ENCODE assay signal across 32 cellular contexts in the genomic region with DNA sequence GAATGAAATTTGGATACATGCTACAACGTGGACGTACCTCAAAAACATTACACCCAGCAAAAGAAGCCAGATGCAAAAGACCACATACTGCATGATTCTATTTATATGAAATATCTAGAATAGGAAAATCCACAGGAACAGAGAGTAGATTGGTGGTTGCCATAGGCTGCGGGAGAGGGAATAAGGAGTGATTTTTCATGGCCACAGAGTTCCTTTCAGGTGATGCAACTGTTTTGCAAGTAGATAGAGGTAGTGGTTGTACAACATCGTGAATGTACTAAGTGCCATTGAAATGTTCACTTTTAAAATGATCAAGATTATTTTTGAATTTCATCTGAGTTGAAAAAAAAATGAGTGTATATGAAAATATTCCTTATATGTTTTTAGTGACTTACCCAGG.
"Had no signal": no experiment of that assay in that cellular context is flagged by ENCODE, and none has a peak within 500 bp of the region (broad histone marks: within the 10 kb centered on the region; RNA-seq: fewer than 3 reads in every experiment).

No MANE protein-coding gene starts in this region.

- H3K4me1 ChIP-seq: pancreas, prostate gland, right atrium auricular region, right lobe of liver, spleen, testis, tibial artery, transverse colon, upper lobe of left lung, vagina had no signal

- H3K36me3 Mint-ChIP-seq: naive thymus-derived CD8-positive, alpha-beta T cell; stimulated activated memory B cell treated with anti-CD40 and anti-IgM and Interleukin-4, amounts not matched to agents 10 μg/mL and 1 μg/mL and 100 μg/mL, for 72 hours had no signal

- ATAC-seq: naive thymus-derived CD8-positive, alpha-beta T cell; natural killer cell treated with Interleukin-12 subunit alpha and Interleukin-12 subunit beta and Interleukin-15 and Interleukin-18, amount 100 ng/mL, for 72 hours; pancreas; right lobe of liver; stimulated activated memory B cell treated with anti-CD40 and anti-IgM and Interleukin-4, amounts not matched to agents 10 μg/mL and 1 μg/mL and 100 μg/mL, for 72 hours; stimulated activated naive CD8-positive, alpha-beta T cell treated with anti-CD3 and anti-CD28 coated beads, Interleukin-15, amount 100 ng/mL, for 72 hours; stimulated activated naive CD8-positive, alpha-beta T cell treated with anti-CD3 and anti-CD28 coated beads, Interleukin-15, Interleukin-2, amounts not matched to agents 100 U/mL and 50 U/mL, for 24 hours had no signal

- FAIRE-seq: pancreas, small intestine, urothelium cell line had no signal

- H3K36me3 ChIP-seq: neutrophil, pancreas, prostate gland, right atrium auricular region, right lobe of liver, sigmoid colon, spleen, suprapubic skin, tibial artery, transverse colon, upper lobe of left lung, vagina had no signal

- H3K27me3 ChIP-seq: neutrophil, pancreas, right atrium auricular region, right lobe of liver, sigmoid colon, spleen, suprapubic skin, testis, tibial artery, transverse colon, upper lobe of left lung, vagina had no signal

- H3K4me1 Mint-ChIP-seq: naive B cell; stimulated activated memory B cell treated with anti-CD40 and anti-IgM and Interleukin-4, amounts not matched to agents 10 μg/mL and 1 μg/mL and 100 μg/mL, for 72 hours; stimulated activated naive CD8-positive, alpha-beta T cell treated with anti-CD3 and anti-CD28 coated beads, Interleukin-15, amount 100 ng/mL, for 72 hours had no signal

- H3K9me3 ChIP-seq: neutrophil, pancreas, prostate gland, right atrium auricular region, right lobe of liver, sigmoid colon, suprapubic skin, testis, tibial artery, transverse colon, upper lobe of left lung, vagina had no signal

- H3K27ac ChIP-seq: neutrophil, pancreas, prostate gland, right atrium auricular region, right lobe of liver, sigmoid colon, spleen, suprapubic skin, testis, tibial artery, transverse colon, upper lobe of left lung, vagina had no signal

- H3K4me3 ChIP-seq: pancreas, prostate gland, right atrium auricular region, right lobe of liver, sigmoid colon, spleen, suprapubic skin, testis, tibial artery, transverse colon, upper lobe of left lung, vagina had no signal

- H3K27ac Mint-ChIP-seq: naive B cell; naive thymus-derived CD8-positive, alpha-beta T cell; natural killer cell treated with Interleukin-12 subunit alpha and Interleukin-12 subunit beta and Interleukin-15 and Interleukin-18, amount 100 ng/mL, for 72 hours; nephron progenitor cell; stimulated activated memory B cell treated with anti-CD40 and anti-IgM and Interleukin-4, amounts not matched to agents 10 μg/mL and 1 μg/mL and 100 μg/mL, for 72 hours; stimulated activated naive CD8-positive, alpha-beta T cell treated with anti-CD3 and anti-CD28 coated beads, Interleukin-15, amount 100 ng/mL, for 72 hours had no signal

- H3K4me3 Mint-ChIP-seq: naive B cell; naive thymus-derived CD8-positive, alpha-beta T cell; natural killer cell treated with Interleukin-12 subunit alpha and Interleukin-12 subunit beta and Interleukin-15 and Interleukin-18, amount 100 ng/mL, for 72 hours; nephron progenitor cell; neural crest cell; stimulated activated memory B cell treated with anti-CD40 and anti-IgM and Interleukin-4, amounts not matched to agents 10 μg/mL and 1 μg/mL and 100 μg/mL, for 72 hours; stimulated activated naive CD8-positive, alpha-beta T cell treated with anti-CD3 and anti-CD28 coated beads, Interleukin-15, amount 100 ng/mL, for 72 hours had no signal

- DNase-seq: naive B cell; naive thymus-derived CD8-positive, alpha-beta T cell; nephron progenitor cell; nucleus accumbens; pancreas; retina; right lobe of liver; sigmoid colon; small intestine; spleen; stimulated activated CD4-positive, alpha-beta T cell treated with anti-CD3 and anti-CD28 coated beads, Interleukin-12 subunit alpha, Interleukin-12 subunit beta, amount 100 ng/mL, for 4 hours; stimulated activated CD4-positive, alpha-beta T cell treated with anti-CD3 and anti-CD28 coated beads, Interleukin-1b, Interleukin-23, amount 100 ng/mL, for 48 hours; stimulated activated CD4-positive, alpha-beta T cell treated with anti-CD3 and anti-CD28 coated beads, Interleukin-4, amount 100 ng/mL, for 1 hour; stimulated activated CD4-positive, alpha-beta T cell treated with anti-CD3 and anti-CD28 coated beads, Interleukin-4, amount 100 ng/mL, for 4 hours; stimulated activated CD8-positive, alpha-beta memory T cell treated with anti-CD3 and anti-CD28 coated beads, Interleukin-4, amount 100 ng/mL, for 48 hours; stimulated activated naive CD4-positive, alpha-beta T cell; stimulated activated naive CD8-positive, alpha-beta T cell treated with anti-CD3 and anti-CD28 coated beads, Interleukin-15, amount 100 ng/mL, for 72 hours; stimulated activated naive CD8-positive, alpha-beta T cell treated with anti-CD3 and anti-CD28 coated beads, Interleukin-15, Interleukin-2, amounts not matched to agents 100 U/mL and 50 U/mL, for 24 hours; substantia nigra; testis; tibial artery; transverse colon; upper lobe of left lung had no signal

- H3K27me3 Mint-ChIP-seq: naive thymus-derived CD8-positive, alpha-beta T cell; stimulated activated naive CD8-positive, alpha-beta T cell treated with anti-CD3 and anti-CD28 coated beads, Interleukin-15, amount 100 ng/mL, for 72 hours had no signal
